2 cellular contexts compared by ENCODE assay signal in the genomic region with DNA sequence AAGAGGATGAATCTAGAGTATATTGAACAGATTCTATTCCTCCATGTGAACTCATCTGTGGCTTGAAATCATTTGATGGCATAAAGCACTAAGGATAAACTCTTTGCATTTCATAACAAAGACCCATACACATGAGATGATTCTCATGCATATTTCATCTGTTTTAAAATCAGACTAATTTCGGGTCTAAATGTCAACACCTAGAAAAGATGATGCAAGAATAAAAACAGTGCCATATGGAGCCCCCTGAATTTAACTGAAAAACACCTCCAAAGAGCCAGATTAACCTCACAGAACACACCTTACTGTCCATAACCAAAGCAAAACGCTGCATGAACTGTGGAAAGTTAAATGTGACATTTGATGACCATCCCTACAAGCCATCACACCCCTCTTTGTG.
TF ChIP-seq lines count a peak whose summit lies in the region.

No MANE protein-coding gene starts in this region.

TF ChIP-seq in HepG2, 621 proteins besides CTCF, POLR2A, EP300 and RAD21 (continued from another document):
- no peak for TF ChIP-seq ARHGAP35 (CRISPR knock-in tag; IDR thresholded peaks at IDR 0.05; ENCODE audit: borderline replicate concordance)
- TF ChIP-seq KMT2A (CRISPR knock-in tag; IDR thresholded peaks at IDR 0.05): no peak
- TF ChIP-seq ZNF766 (CRISPR knock-in tag; IDR thresholded peaks at IDR 0.05; ENCODE audit: borderline replicate concordance): no peak
- TF ChIP-seq ZNF10 (CRISPR knock-in tag; IDR thresholded peaks at IDR 0.05; ENCODE audit: borderline replicate concordance, low read depth): no peak
- TF ChIP-seq, protein P1, sequence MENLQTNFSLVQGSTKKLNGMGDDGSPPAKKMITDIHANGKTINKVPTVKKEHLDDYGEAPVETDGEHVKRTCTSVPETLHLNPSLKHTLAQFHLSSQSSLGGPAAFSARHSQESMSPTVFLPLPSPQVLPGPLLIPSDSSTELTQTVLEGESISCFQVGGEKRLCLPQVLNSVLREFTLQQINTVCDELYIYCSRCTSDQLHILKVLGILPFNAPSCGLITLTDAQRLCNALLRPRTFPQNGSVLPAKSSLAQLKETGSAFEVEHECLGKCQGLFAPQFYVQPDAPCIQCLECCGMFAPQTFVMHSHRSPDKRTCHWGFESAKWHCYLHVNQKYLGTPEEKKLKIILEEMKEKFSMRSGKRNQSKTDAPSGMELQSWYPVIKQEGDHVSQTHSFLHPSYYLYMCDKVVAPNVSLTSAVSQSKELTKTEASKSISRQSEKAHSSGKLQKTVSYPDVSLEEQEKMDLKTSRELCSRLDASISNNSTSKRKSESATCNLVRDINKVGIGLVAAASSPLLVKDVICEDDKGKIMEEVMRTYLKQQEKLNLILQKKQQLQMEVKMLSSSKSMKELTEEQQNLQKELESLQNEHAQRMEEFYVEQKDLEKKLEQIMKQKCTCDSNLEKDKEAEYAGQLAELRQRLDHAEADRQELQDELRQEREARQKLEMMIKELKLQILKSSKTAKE (CRISPR knock-in tag; IDR thresholded peaks at IDR 0.05; ENCODE audit: borderline replicate concordance): no peak
- TF ChIP-seq ATF7 (IDR thresholded peaks at IDR 0.05): 0 out of 2 replicates have a peak, but pooled peaks have one; percentile 11
- TF ChIP-seq ATF7 (CRISPR knock-in tag; IDR thresholded peaks at IDR 0.05): no peak
TF ChIP-seq in HepG2: peak in this region for 1.

TF ChIP-seq in neural cell, 6 proteins besides CTCF, POLR2A, EP300 and RAD21 (continued from another document):
- TF ChIP-seq, protein P2, sequence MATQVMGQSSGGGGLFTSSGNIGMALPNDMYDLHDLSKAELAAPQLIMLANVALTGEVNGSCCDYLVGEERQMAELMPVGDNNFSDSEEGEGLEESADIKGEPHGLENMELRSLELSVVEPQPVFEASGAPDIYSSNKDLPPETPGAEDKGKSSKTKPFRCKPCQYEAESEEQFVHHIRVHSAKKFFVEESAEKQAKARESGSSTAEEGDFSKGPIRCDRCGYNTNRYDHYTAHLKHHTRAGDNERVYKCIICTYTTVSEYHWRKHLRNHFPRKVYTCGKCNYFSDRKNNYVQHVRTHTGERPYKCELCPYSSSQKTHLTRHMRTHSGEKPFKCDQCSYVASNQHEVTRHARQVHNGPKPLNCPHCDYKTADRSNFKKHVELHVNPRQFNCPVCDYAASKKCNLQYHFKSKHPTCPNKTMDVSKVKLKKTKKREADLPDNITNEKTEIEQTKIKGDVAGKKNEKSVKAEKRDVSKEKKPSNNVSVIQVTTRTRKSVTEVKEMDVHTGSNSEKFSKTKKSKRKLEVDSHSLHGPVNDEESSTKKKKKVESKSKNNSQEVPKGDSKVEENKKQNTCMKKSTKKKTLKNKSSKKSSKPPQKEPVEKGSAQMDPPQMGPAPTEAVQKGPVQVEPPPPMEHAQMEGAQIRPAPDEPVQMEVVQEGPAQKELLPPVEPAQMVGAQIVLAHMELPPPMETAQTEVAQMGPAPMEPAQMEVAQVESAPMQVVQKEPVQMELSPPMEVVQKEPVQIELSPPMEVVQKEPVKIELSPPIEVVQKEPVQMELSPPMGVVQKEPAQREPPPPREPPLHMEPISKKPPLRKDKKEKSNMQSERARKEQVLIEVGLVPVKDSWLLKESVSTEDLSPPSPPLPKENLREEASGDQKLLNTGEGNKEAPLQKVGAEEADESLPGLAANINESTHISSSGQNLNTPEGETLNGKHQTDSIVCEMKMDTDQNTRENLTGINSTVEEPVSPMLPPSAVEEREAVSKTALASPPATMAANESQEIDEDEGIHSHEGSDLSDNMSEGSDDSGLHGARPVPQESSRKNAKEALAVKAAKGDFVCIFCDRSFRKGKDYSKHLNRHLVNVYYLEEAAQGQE (IDR thresholded peaks at IDR 0.05; ENCODE audit: borderline replicate concordance): no peak
- TF ChIP-seq SMC3 (conservative IDR thresholded peaks at IDR 0.05; ENCODE audit: poor library complexity): no peak
- TF ChIP-seq MXI1 (conservative IDR thresholded peaks at IDR 0.05; ENCODE audit: poor library complexity, severe bottlenecking): no peak
